Comparison of ENCODE assay signal across 1 cellular context in the genomic region with DNA sequence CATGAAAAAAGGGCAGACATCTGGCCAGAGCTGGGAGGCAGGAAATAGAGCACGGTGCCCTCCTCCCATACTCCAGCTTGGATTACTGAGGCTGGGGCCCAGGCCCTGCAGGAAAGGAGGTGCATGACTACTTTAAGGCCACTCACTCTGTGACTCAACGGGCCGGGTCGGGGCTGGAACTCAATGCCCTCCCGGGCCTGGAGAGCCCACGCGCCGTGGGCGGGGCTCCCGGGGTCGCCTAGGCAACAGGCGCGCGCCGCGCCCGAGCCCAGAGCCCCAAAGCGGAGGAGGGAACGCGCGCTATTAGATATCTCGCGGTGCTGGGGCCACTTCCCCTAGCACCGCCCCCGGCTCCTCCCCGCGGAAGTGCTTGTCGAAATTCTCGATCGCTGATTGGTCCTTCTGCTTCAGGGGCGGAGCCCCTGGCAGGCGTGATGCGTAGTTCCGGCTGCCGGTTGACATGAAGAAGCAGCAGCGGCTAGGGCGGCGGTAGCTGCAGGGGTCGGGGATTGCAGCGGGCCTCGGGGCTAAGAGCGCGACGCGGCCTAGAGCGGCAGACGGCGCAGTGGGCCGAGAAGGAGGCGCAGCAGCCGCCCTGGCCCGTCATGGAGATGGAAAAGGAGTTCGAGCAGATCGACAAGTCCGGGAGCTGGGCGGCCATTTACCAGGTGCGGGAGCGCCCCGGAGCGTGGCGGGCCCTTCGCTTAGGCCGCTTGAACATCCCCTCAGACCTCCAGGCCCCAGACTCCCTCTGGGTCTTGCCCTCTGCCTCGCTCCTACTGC.
TF ChIP-seq lines count a peak whose summit lies in the region.

Gene PTPN1, plus strand, starts transcription at position 461 of the 783 bp plus-strand sequence. Its CDS starts 145 bp downstream, at position 606.

TF ChIP-seq in WTC11, 78 proteins besides CTCF, POLR2A, EP300 and RAD21 (continued from another document):
- TF ChIP-seq, protein P1, sequence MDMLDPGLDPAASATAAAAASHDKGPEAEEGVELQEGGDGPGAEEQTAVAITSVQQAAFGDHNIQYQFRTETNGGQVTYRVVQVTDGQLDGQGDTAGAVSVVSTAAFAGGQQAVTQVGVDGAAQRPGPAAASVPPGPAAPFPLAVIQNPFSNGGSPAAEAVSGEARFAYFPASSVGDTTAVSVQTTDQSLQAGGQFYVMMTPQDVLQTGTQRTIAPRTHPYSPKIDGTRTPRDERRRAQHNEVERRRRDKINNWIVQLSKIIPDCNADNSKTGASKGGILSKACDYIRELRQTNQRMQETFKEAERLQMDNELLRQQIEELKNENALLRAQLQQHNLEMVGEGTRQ (CRISPR knock-in tag; IDR thresholded peaks at IDR 0.05) = no peak
- peak; percentile 48; the same call in 1 of the 2 replicates for TF ChIP-seq ETV6 (CRISPR knock-in tag; IDR thresholded peaks at IDR 0.05)
- TF ChIP-seq GABPB1 (CRISPR knock-in tag; IDR thresholded peaks at IDR 0.05) = peak; percentile 66
- peak; percentile 46 for TF ChIP-seq NFYB (CRISPR knock-in tag; conservative IDR thresholded peaks at IDR 0.05; ENCODE audit: low read depth)
- peak; percentile 51 for TF ChIP-seq FOXP4 (CRISPR knock-in tag; IDR thresholded peaks at IDR 0.05)
- no peak for TF ChIP-seq SOX15 (CRISPR knock-in tag; IDR thresholded peaks at IDR 0.05)
- no peak for TF ChIP-seq ZNF317 (CRISPR knock-in tag; IDR thresholded peaks at IDR 0.05; ENCODE audit: borderline replicate concordance, low read depth)
- peak; percentile 71 for TF ChIP-seq FOXK1 (CRISPR knock-in tag; IDR thresholded peaks at IDR 0.05)
- TF ChIP-seq ZBTB43 (CRISPR knock-in tag; IDR thresholded peaks at IDR 0.05) = no peak
- TF ChIP-seq, protein P2, sequence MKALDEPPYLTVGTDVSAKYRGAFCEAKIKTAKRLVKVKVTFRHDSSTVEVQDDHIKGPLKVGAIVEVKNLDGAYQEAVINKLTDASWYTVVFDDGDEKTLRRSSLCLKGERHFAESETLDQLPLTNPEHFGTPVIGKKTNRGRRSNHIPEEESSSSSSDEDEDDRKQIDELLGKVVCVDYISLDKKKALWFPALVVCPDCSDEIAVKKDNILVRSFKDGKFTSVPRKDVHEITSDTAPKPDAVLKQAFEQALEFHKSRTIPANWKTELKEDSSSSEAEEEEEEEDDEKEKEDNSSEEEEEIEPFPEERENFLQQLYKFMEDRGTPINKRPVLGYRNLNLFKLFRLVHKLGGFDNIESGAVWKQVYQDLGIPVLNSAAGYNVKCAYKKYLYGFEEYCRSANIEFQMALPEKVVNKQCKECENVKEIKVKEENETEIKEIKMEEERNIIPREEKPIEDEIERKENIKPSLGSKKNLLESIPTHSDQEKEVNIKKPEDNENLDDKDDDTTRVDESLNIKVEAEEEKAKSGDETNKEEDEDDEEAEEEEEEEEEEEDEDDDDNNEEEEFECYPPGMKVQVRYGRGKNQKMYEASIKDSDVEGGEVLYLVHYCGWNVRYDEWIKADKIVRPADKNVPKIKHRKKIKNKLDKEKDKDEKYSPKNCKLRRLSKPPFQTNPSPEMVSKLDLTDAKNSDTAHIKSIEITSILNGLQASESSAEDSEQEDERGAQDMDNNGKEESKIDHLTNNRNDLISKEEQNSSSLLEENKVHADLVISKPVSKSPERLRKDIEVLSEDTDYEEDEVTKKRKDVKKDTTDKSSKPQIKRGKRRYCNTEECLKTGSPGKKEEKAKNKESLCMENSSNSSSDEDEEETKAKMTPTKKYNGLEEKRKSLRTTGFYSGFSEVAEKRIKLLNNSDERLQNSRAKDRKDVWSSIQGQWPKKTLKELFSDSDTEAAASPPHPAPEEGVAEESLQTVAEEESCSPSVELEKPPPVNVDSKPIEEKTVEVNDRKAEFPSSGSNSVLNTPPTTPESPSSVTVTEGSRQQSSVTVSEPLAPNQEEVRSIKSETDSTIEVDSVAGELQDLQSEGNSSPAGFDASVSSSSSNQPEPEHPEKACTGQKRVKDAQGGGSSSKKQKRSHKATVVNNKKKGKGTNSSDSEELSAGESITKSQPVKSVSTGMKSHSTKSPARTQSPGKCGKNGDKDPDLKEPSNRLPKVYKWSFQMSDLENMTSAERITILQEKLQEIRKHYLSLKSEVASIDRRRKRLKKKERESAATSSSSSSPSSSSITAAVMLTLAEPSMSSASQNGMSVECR (CRISPR knock-in tag; IDR thresholded peaks at IDR 0.05; ENCODE audit: borderline replicate concordance) = peak; percentile 70; the same call in 1 of the 2 replicates
- peak; percentile 47; the same call in 1 of the 2 replicates for TF ChIP-seq MAX (CRISPR knock-in tag; IDR thresholded peaks at IDR 0.05)
- no peak for TF ChIP-seq STAT6 (CRISPR knock-in tag; conservative IDR thresholded peaks at IDR 0.05; ENCODE audit: low read depth)
- TF ChIP-seq MYBL2 (CRISPR knock-in tag; IDR thresholded peaks at IDR 0.05) = 0 out of 2 replicates have a peak, but pooled peaks have one; percentile 9
- peak; percentile 24; the same call in 1 of the 2 replicates for TF ChIP-seq CREM (CRISPR knock-in tag; IDR thresholded peaks at IDR 0.05)
- no peak for TF ChIP-seq NR3C1 (CRISPR knock-in tag; conservative IDR thresholded peaks at IDR 0.05; ENCODE audit: low read depth)
